In the genomic region with DNA sequence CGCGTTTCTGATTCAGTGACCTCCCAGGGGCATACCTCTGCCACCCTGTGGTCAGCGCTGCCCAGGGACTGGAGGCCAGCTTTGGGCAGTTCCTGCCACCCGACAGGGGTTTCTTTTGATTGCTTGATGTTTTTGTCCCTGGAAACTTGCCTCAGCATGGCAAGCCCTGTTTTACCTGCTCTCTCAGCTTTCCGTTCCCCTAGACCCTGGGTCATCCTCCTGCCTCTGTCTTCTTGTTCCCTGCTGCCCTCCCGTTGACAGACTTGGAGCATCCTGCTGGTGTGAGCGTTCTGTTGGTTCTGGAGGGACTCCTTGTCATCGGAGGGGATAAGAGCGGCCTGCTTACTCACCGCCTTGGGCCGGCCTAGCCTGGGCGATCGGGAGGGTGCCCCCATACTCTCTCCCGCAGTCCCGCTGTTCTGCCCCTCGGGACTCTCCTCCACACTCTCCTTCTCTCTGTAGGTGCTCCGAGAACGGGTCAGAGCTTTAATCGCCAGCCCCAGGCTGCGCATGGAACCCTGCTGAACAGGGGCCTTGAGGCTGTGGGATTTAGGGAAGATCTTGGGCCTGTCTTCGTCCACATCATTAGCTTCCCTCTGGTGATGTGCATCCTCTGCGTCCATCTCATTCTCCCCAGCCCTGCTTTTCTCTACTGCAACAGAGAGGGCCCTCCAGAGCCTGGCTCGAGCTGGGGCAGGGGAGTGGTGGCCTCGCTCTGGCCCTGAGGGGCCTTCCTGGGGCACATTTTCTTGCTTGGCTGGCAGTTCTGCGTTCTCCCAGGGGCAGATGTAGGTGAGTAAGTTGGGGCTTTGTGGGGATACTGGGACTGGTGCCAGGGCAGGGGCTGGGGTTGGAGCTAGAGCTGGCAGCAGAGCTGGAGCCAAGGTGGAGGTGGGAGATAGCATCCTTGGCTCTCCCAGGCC, we compare ENCODE assay signal across 15 cellular contexts. TPM values are rescaled to one million over a fixed set of nuclear protein-coding genes. Genes with fewer than 3 reads are reported as not detected.
"Had no signal": no experiment of that assay in that cellular context is flagged by ENCODE, and none has a peak within 500 bp of the region (broad histone marks: within the 10 kb centered on the region; RNA-seq: fewer than 3 reads in every experiment).

No MANE protein-coding gene starts in this region.

- DNase-seq: activated CD4-positive, alpha-beta T cell treated with anti-CD3 and anti-CD28 coated beads, Interleukin-2, amount 10 ng/mL, durations not matched to agents 24 days and 14 days; activated CD8-positive, alpha-beta T cell treated with anti-CD3 and anti-CD28 coated beads, Interleukin-2, amount 10 ng/mL, durations not matched to agents 7 days and 5 days; activated naive CD4-positive, alpha-beta T cell treated with anti-CD3 and anti-CD28 coated beads, Interleukin-2, amount 50 U/mL, for 16 hours; activated T-cell treated with anti-CD3 and anti-CD28 coated beads, Interleukin-2, amount 50 U/mL, for 24 hours; brain microvascular endothelial cell; central memory CD4-positive, alpha-beta T cell; retina; stimulated activated naive CD4-positive, alpha-beta T cell; uterus had no signal

- H3K36me3 Mint-ChIP-seq: memory B cell had no signal

- H3K4me3 Mint-ChIP-seq: activated CD4-positive, alpha-beta T cell treated with anti-CD3 and anti-CD28 coated beads, Interleukin-2, amount 10 ng/mL, durations not matched to agents 24 days and 14 days; activated CD8-positive, alpha-beta T cell treated with anti-CD3 and anti-CD28 coated beads, Interleukin-2, amount 10 ng/mL, durations not matched to agents 7 days and 5 days; activated T-cell treated with anti-CD3 and anti-CD28 coated beads, Interleukin-2, amount 50 U/mL, for 24 hours; memory B cell; T-helper 2 cell treated with Interferon-gamma antibody and Interleukin-4, amounts not matched to agents 5 μg/mL and 100 μg/mL, for 36 hours had no signal

- H3K9me3 Mint-ChIP-seq: activated CD4-positive, alpha-beta T cell treated with anti-CD3 and anti-CD28 coated beads, Interleukin-2, amount 10 ng/mL, durations not matched to agents 24 days and 14 days; activated T-cell treated with anti-CD3 and anti-CD28 coated beads, Interleukin-2, amount 50 U/mL, for 24 hours; activated T-helper 2 cell treated with anti-CD3 and anti-CD28 coated beads, Interferon-gamma antibody, Interleukin-2, Interleukin-4, amounts not matched to agents 10 μg/mL and 5 μg/mL and 100 μg/mL, durations not matched to agents 14 hours and 24 hours and 36 hours; memory B cell; T-helper 2 cell treated with Interferon-gamma antibody and Interleukin-4, amounts not matched to agents 5 μg/mL and 100 μg/mL, for 36 hours had no signal

- ATAC-seq: activated CD8-positive, alpha-beta T cell treated with anti-CD3 and anti-CD28 coated beads, Interleukin-2, amount 10 ng/mL, durations not matched to agents 7 days and 5 days had no signal

- H3K27ac Mint-ChIP-seq: activated CD4-positive, alpha-beta T cell treated with anti-CD3 and anti-CD28 coated beads, Interleukin-2, amount 10 ng/mL, durations not matched to agents 24 days and 14 days; activated CD8-positive, alpha-beta T cell treated with anti-CD3 and anti-CD28 coated beads, Interleukin-2, amount 10 ng/mL, durations not matched to agents 7 days and 5 days; activated T-cell treated with anti-CD3 and anti-CD28 coated beads, Interleukin-2, amount 50 U/mL, for 24 hours; activated T-helper 2 cell treated with anti-CD3 and anti-CD28 coated beads, Interferon-gamma antibody, Interleukin-2, Interleukin-4, amounts not matched to agents 10 μg/mL and 5 μg/mL and 100 μg/mL, durations not matched to agents 14 hours and 24 hours and 36 hours; memory B cell; T-helper 2 cell treated with Interferon-gamma antibody and Interleukin-4, amounts not matched to agents 5 μg/mL and 100 μg/mL, for 36 hours had no signal

- FAIRE-seq: frontal cortex, TTC549 had no signal

RNA-seq across cellular contexts. Expression of gene GPR179, which starts 13.7 kb away (rescaled TPM):
- total RNA-seq: activated CD4-positive, alpha-beta T cell treated with anti-CD3 and anti-CD28 coated beads, Interleukin-2, amount 10 ng/mL, durations not matched to agents 24 days and 14 days; activated T-helper 2 cell treated with anti-CD3 and anti-CD28 coated beads, Interferon-gamma antibody, Interleukin-2, Interleukin-4, amounts not matched to agents 10 μg/mL and 5 μg/mL and 100 μg/mL, durations not matched to agents 14 hours and 24 hours and 36 hours; aorta had no signal
